8 cellular contexts compared by ENCODE assay signal in the genomic region with DNA sequence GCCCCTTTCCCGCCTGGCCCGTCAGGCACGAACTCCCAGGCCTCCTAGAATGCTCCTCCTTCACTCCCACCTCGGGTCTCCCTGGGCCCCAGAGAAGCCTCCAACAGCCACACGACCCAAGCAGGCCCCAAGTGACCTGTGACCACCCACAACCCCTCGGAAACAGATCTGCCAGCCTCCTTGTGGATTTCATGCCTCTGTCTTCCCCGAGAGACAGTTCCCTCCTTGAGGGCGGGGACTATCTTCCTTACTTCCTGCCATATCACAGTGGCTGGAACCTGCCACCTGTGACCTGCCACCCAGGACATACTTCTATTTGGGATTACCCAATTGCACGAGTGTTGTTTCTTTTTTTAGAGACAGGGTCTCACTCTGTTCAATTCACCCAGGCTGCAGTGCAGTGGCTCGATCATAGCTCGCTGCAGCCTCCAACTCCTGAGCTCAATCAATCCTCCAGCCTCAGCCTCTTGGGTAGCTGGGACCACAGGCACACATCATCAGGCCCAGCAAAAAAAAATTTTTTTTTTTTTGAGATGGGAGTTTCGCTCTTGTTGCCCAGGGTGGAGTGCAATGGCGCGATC. TPM values are rescaled to one million over a fixed set of nuclear protein-coding genes. Genes with fewer than 3 reads are reported as not detected.
DNase-seq lines count a peak whose midpoint lies in the region; ATAC-seq and TF ChIP-seq lines count a peak whose summit lies in the region.

No MANE protein-coding gene starts in this region.

- no peak overlapping the region for H3K4me2 ChIP-seq in trophoblast cell (ENCODE audit: low read length)

- WGBS in trophoblast cell (ENCODE audit: extremely low coverage, insufficient coverage, insufficient read length): no CpG with 5 or more reads among the region's 14 CpGs

- H3K27me3 ChIP-seq in breast epithelium (no peaks in the 10 kb centered on the region), trophoblast cell (ENCODE audit: insufficient read depth, low read length) (no peaks in the 10 kb centered on the region)

- H4K91ac ChIP-seq in trophoblast cell (ENCODE audit: low read depth, low read length): peak overlapping the region; percentile 80

- H3K4me1 ChIP-seq in breast epithelium (peaks cover 0 to 4% of the 10 kb centered on the region in 2 donors), trophoblast cell (ENCODE audit: control insufficient read depth in 1 of 2, insufficient read depth in 2 of 2, low read length in 2 of 2) (peaks cover 5 to 8% of the 10 kb centered on the region in 2 experiments)

- H2AFZ ChIP-seq in trophoblast cell (ENCODE audit: insufficient read depth, low read length, poor library complexity): peak overlapping the region; percentile 5

- DNase-seq in ELF-1 (ENCODE audit: low read depth, low spot score): peak; percentile 42
- no peak for DNase-seq in breast epithelium (ENCODE audit: low spot score in 2 of 2)
- DNase-seq in trophoblast cell: peak in 1 of 2 donors; percentile 31
- DNase-seq in NCI-H69 (lab: John Stamatoyannopoulos, UW): no peak
- DNase-seq in DMS79 treated with DMSO at 0.1 percent for 48 hours (lab: John Stamatoyannopoulos, UW): no peak
- DNase-seq in NCI-H774 (lab: John Stamatoyannopoulos, UW): no peak

- no peak for TF ChIP-seq POLR2A in breast epithelium (IDR thresholded peaks at IDR 0.05)

- no peak overlapping the region for H3K9ac ChIP-seq in trophoblast cell (ENCODE audit: low read length)

- TF ChIP-seq CTCF in breast epithelium (IDR thresholded peaks at IDR 0.05): no peak

- no peaks in the 10 kb centered on the region for H3K36me3 ChIP-seq in breast epithelium
- H3K36me3 ChIP-seq in trophoblast cell (ENCODE audit: control insufficient read depth in 1 of 2, insufficient read depth in 2 of 2, low read length in 2 of 2): peaks cover 21 to 22% of the 10 kb centered on the region in 2 experiments

- H3K4me3 ChIP-seq in breast epithelium (peak overlapping the region in 2 of 3 donors; percentile 41 to 74), trophoblast cell (ENCODE audit: low read depth, low read length) (no peak overlapping the region)

- peak overlapping the region; percentile 78 for H3K4ac ChIP-seq in trophoblast cell (ENCODE audit: low read depth, low read length)

- H2AK5ac ChIP-seq in trophoblast cell (ENCODE audit: low read length): peak overlapping the region; percentile 44

- peak overlapping the region; percentile 43 for H4K12ac ChIP-seq in trophoblast cell (ENCODE audit: low read depth, low read length)

- peak overlapping the region; percentile 89 to 97 for H3K27ac ChIP-seq in breast epithelium
- H3K27ac ChIP-seq in trophoblast cell (ENCODE audit: low read depth, low read length): no peak overlapping the region

- no peak overlapping the region for H3K23ac ChIP-seq in trophoblast cell (ENCODE audit: low read length)

- H3K18ac ChIP-seq in trophoblast cell (ENCODE audit: low read length): peak overlapping the region; percentile 60

- peak overlapping the region; percentile 65 for H2BK5ac ChIP-seq in trophoblast cell (ENCODE audit: low read depth, low read length, poor library complexity)

- H3K14ac ChIP-seq in trophoblast cell (ENCODE audit: low read length): peak overlapping the region; percentile 61

- H4K8ac ChIP-seq in trophoblast cell (ENCODE audit: low read depth, low read length): peak overlapping the region; percentile 81

- H2BK12ac ChIP-seq in trophoblast cell (ENCODE audit: low read length): peak overlapping the region; percentile 52

- peak; percentile 6 for ATAC-seq in HG03442 (IDR thresholded peaks at IDR 0.05; ENCODE audit: unreplicated experiment)
- ATAC-seq in GM18907 (IDR thresholded peaks at IDR 0.05; ENCODE audit: unreplicated experiment): no peak

- intact Hi-C loops in breast epithelium (cut with DNase I; ENCODE audit: low total_unique reads): no loop called here

- H3K79me1 ChIP-seq in trophoblast cell (ENCODE audit: low read length): peaks cover 9% of the 10 kb centered on the region

- peak overlapping the region; percentile 64 for H2BK120ac ChIP-seq in trophoblast cell (ENCODE audit: insufficient read depth, low read length, poor library complexity)

- H3K9me3 ChIP-seq in breast epithelium (no peaks in the 10 kb centered on the region), trophoblast cell (ENCODE audit: insufficient read depth, low read depth, low read length) (no peaks in the 10 kb centered on the region)

- peaks cover 8% of the 10 kb centered on the region for H3K79me2 ChIP-seq in trophoblast cell (ENCODE audit: control insufficient read depth, insufficient read depth, low read length, poor library complexity)

RNA-seq across cellular contexts. Expression of a gene that starts 25.9 kb away (rescaled TPM):
- 10 to 100 TPM; 32.2 to 72.4 (median 36.9) TPM for total RNA-seq in breast epithelium
- polyA plus RNA-seq in trophoblast cell (2013): 39.0 and 39.9 TPM in 2 replicates
